Comparison of ENCODE assay signal across 14 cellular contexts in genomic region chr10:91076991-91077548, GRCh38.
A peak's percentile ranks its signal among the peaks of the same experiment; 100 is the strongest.
DNase-seq lines count a peak whose midpoint lies in the region; ATAC-seq and TF ChIP-seq lines count a peak whose summit lies in the region.
"Had no signal": no experiment of that assay in that cellular context is flagged by ENCODE, and none has a peak within 500 bp of the region (broad histone marks: within the 10 kb centered on the region; RNA-seq: fewer than 3 reads in every experiment).

No MANE protein-coding gene starts in this region.

- H3K79me2 ChIP-seq in osteoblast (ENCODE audit: insufficient read depth, low read length), result no peaks in the 10 kb centered on the region

- H3K27me3 ChIP-seq in heart left ventricle (no peaks in the 10 kb centered on the region), osteoblast (ENCODE audit: insufficient read depth, low read length) (peaks cover 9% of the 10 kb centered on the region), uterus (no peaks in the 10 kb centered on the region)

- no peaks in the 10 kb centered on the region for H4K20me1 ChIP-seq in osteoblast (ENCODE audit: insufficient read depth, low read length)

- H3K27ac ChIP-seq in heart left ventricle (peak overlapping the region; percentile 67 to 94 (median 82)), osteoblast (ENCODE audit: low read depth, low read length) (no peak overlapping the region), uterus (peak overlapping the region; percentile 10 to 21)
- H3K27ac ChIP-seq: foreskin keratinocyte, GM23248, SJSA1, WERI-Rb-1 had no signal

- peak overlapping the region in 1 of 12 donors; percentile 1 for H3K4me3 ChIP-seq in heart left ventricle
- H3K4me3 ChIP-seq in osteoblast (ENCODE audit: insufficient read depth, low read length), result no peak overlapping the region
- no peak overlapping the region for H3K4me3 ChIP-seq in uterus
- H3K4me3 ChIP-seq: GM23248, SJSA1 had no signal

- H3K36me3 ChIP-seq in heart left ventricle (no peaks in the 10 kb centered on the region), osteoblast (ENCODE audit: insufficient read depth, low read length) (no peaks in the 10 kb centered on the region), uterus (no peaks in the 10 kb centered on the region)
- H3K36me3 ChIP-seq: SJSA1, WERI-Rb-1 had no signal

- no peak for TF ChIP-seq CTCF in heart left ventricle (IDR thresholded peaks at IDR 0.05)
- no peak for TF ChIP-seq CTCF in osteoblast (IDR thresholded peaks at IDR 0.05; ENCODE audit: extremely low read depth, low read depth, low read length)
- no peak for TF ChIP-seq CTCF in uterus (IDR thresholded peaks at IDR 0.05)

- DNase-seq in Right ventricle myocardium inferior (ENCODE audit: missing footprints) (no peak), cardiac septum (ENCODE audit: low spot score) (no peak), heart left ventricle (no peak), osteoblast (ENCODE audit: insufficient read length, low spot score, missing footprints) (no peak), uterus (no peak), DMS114 treated with DMSO at 0.1 percent for 48 hours (lab: John Stamatoyannopoulos, UW; ENCODE audit: unreplicated experiment) (no peak)
- DNase-seq: activated CD8-positive, alpha-beta memory T cell treated with anti-CD3 and anti-CD28 coated beads for 24 hours; effector CD8-positive, alpha-beta T cell; GM23248; WERI-Rb-1 had no signal

- H3K4me2 ChIP-seq in osteoblast (ENCODE audit: insufficient read depth, low read length), result peak overlapping the region; percentile 21

- no peak for TF ChIP-seq POLR2A in heart left ventricle (IDR thresholded peaks at IDR 0.05)
- TF ChIP-seq POLR2A in uterus (IDR thresholded peaks at IDR 0.05), result no peak

- peak; percentile 21 for ATAC-seq in Right ventricle myocardium inferior
- peak in 1 of 4 donors; percentile 14 for ATAC-seq in heart left ventricle
- ATAC-seq in GM18867 (IDR thresholded peaks at IDR 0.05; ENCODE audit: unreplicated experiment), result no peak
- no peak for ATAC-seq in HG03460 (IDR thresholded peaks at IDR 0.05; ENCODE audit: unreplicated experiment)
- ATAC-seq: foreskin keratinocyte had no signal

- H3K4me1 ChIP-seq in heart left ventricle (peaks cover 0 to 32% (median 17%) of the 10 kb centered on the region in 12 donors), osteoblast (ENCODE audit: insufficient read depth, low read length) (no peaks in the 10 kb centered on the region), uterus (no peaks in the 10 kb centered on the region)
- H3K4me1 ChIP-seq: foreskin keratinocyte had no signal

- no peak overlapping the region for H2AFZ ChIP-seq in osteoblast (ENCODE audit: low read length)
- H2AFZ ChIP-seq: GM23248 had no signal

- 25 to 30% (median 26%) methylated on average over 7 of the region's 7 CpGs for WGBS in heart left ventricle, 4 donors

- H3K9me3 ChIP-seq in heart left ventricle (no peaks in the 10 kb centered on the region), osteoblast (ENCODE audit: low read depth, low read length) (no peaks in the 10 kb centered on the region), uterus (no peaks in the 10 kb centered on the region)
- H3K9me3 ChIP-seq: SJSA1 had no signal

- intact Hi-C loops in Right ventricle myocardium inferior (cut with DNase I) (loop anchor here (5.0 kb wide), 1 partner anchor 35 kb away; no protein-coding TSS in a partner anchor), cardiac septum (cut with DNase I) (loop anchor here (2.0 kb wide), 1 partner anchor 156 kb away; the partner anchor contains the start of gene ANKRD1), heart left ventricle (cut with DNase I) (loop anchor here in 1 of 10 donors (5.0 kb wide), 1 partner anchor 155 kb away; the partner anchor contains the start of gene ANKRD1), uterus (cut with DNase I; ENCODE audit: low total_unique reads) (no loop called here)
